In genomic region chr22:37887610-37888378, GRCh38 we compare ENCODE assay signal across 1 cellular context.
TF ChIP-seq lines count a peak whose summit lies in the region.

No MANE protein-coding gene starts in this region.

TF ChIP-seq in K562, 482 proteins besides CTCF, POLR2A, EP300 and RAD21:
- TF ChIP-seq POLR2G (IDR thresholded peaks at IDR 0.05; ENCODE audit: low read depth, low read length): no peak
- TF ChIP-seq XRCC3 (IDR thresholded peaks at IDR 0.05): no peak
- no peak for TF ChIP-seq THRA (IDR thresholded peaks at IDR 0.05)
- TF ChIP-seq ZNF24 (IDR thresholded peaks at IDR 0.05): no peak
- no peak for TF ChIP-seq ZNF717 (CRISPR knock-in tag; IDR thresholded peaks at IDR 0.05)
- no peak for TF ChIP-seq POLR2AphosphoS2 (IDR thresholded peaks at IDR 0.05; ENCODE audit: low read length)
- no peak for TF ChIP-seq SRSF9 (IDR thresholded peaks at IDR 0.05; ENCODE audit: borderline replicate concordance, low read depth, low read length)
- no peak for TF ChIP-seq CBX1 (IDR thresholded peaks at IDR 0.05; ENCODE audit: low read depth)
- no peak for TF ChIP-seq FOXJ2 (tag; IDR thresholded peaks at IDR 0.05)
- no peak for TF ChIP-seq MCM2 (IDR thresholded peaks at IDR 0.05; ENCODE audit: low read depth)
- TF ChIP-seq SMC3 (conservative IDR thresholded peaks at IDR 0.05; ENCODE audit: insufficient read depth, low read depth, low read length): no peak
- TF ChIP-seq MXI1 (IDR thresholded peaks at IDR 0.05; ENCODE audit: low read depth, low read length): no peak
- TF ChIP-seq ZNF124 (CRISPR knock-in tag; IDR thresholded peaks at IDR 0.05): no peak
- TF ChIP-seq FOSL1 (tag; conservative IDR thresholded peaks at IDR 0.05): no peak
- 0 out of 2 replicates have a peak, but pooled peaks have one; percentile 6 for TF ChIP-seq DEAF1 (CRISPR knock-in tag; IDR thresholded peaks at IDR 0.05)
- TF ChIP-seq MEF2D (tag; conservative IDR thresholded peaks at IDR 0.05; ENCODE audit: low read depth): no peak
- no peak for TF ChIP-seq USF2 (CRISPR knock-in tag; IDR thresholded peaks at IDR 0.05)
- 0 out of 2 replicates have a peak, but pooled peaks have one; percentile 3 for TF ChIP-seq ZNF316 (IDR thresholded peaks at IDR 0.05)
- TF ChIP-seq C11orf30 (IDR thresholded peaks at IDR 0.05; ENCODE audit: low read depth): peak; percentile 15; the same call in 1 of the 2 replicates
- TF ChIP-seq ZBTB12 (CRISPR knock-in tag; IDR thresholded peaks at IDR 0.05): no peak
- no peak for TF ChIP-seq FOXM1 (IDR thresholded peaks at IDR 0.05; ENCODE audit: low read depth)
- TF ChIP-seq FOXM1 (CRISPR knock-in tag; IDR thresholded peaks at IDR 0.05; ENCODE audit: low read depth): no peak
- no peak for TF ChIP-seq ZNF134 (CRISPR knock-in tag; conservative IDR thresholded peaks at IDR 0.05)
